ENCODE assay signal across 1 cellular context in genomic region chr15:83066761-83067637, GRCh38.
TF ChIP-seq lines count a peak whose summit lies in the region.

Gene BTBD1 (minus strand): TSS chr15:83067252. CDS start chr15:83067151, 101 bp downstream.

TF ChIP-seq in K562, 482 proteins besides CTCF, POLR2A, EP300 and RAD21 (continued from another document and continues in another):
- TF ChIP-seq ZBTB11 (CRISPR knock-in tag; IDR thresholded peaks at IDR 0.05) (peak; percentile 74 to 96 (median 82); a peak in 5 of 6 replicates), GTF2A2 (tag; IDR thresholded peaks at IDR 0.05) (peak; percentile 63; the same call in 1 of the 2 replicates), SAP30 (IDR thresholded peaks at IDR 0.05; ENCODE audit: borderline replicate concordance, insufficient read depth, low read depth, low read length, poor library complexity, severe bottlenecking) (peak; percentile 82), FOXM1 (IDR thresholded peaks at IDR 0.05; ENCODE audit: low read depth) (no peak), FOXM1 (CRISPR knock-in tag; IDR thresholded peaks at IDR 0.05; ENCODE audit: low read depth) (peak; percentile 43; the same call in 1 of the 2 replicates), ZBED1 (IDR thresholded peaks at IDR 0.05) (no peak; the same call in 1 of the 2 replicates), POU5F1 (IDR thresholded peaks at IDR 0.05; ENCODE audit: borderline replicate concordance, low read depth, low read length, partially characterized antibody) (peak; percentile 24), ZHX1 (conservative IDR thresholded peaks at IDR 0.05; ENCODE audit: low read length) (no peak), CBX2 (IDR thresholded peaks at IDR 0.05; ENCODE audit: insufficient read depth, low read length, poor library complexity, severe bottlenecking) (no peak), CBX1 (IDR thresholded peaks at IDR 0.05; ENCODE audit: low read depth) (peak; percentile 80; the same call in 1 of the 2 replicates), MTA2 (IDR thresholded peaks at IDR 0.05; ENCODE audit: low read depth) (no peak), HIVEP1 (CRISPR knock-in tag; IDR thresholded peaks at IDR 0.05) (0 out of 2 replicates have a peak, but pooled peaks have one; percentile 65), KDM2B (CRISPR knock-in tag; IDR thresholded peaks at IDR 0.05) (no peak), ZNF263 (CRISPR knock-in tag; IDR thresholded peaks at IDR 0.05; ENCODE audit: borderline replicate concordance) (no peak), ZNF507 (tag; conservative IDR thresholded peaks at IDR 0.05) (no peak), E2F6 (IDR thresholded peaks at IDR 0.05; ENCODE audit: borderline replicate concordance in 1 of 2, extremely low read depth in 1 of 2, insufficient read depth in 1 of 2, insufficient read length in 1 of 2, low read depth in 1 of 2, low read length in 1 of 2, poor library complexity in 1 of 2, severe bottlenecking in 1 of 2) (peak; percentile 36 to 61), JUN (IDR thresholded peaks at IDR 0.05; ENCODE audit: borderline replicate concordance, low read depth, low read length) (peak; percentile 5; the same call in 1 of the 2 replicates), JUN (CRISPR knock-in tag; IDR thresholded peaks at IDR 0.05; ENCODE audit: borderline replicate concordance) (no peak), STAT6 (CRISPR knock-in tag; IDR thresholded peaks at IDR 0.05) (no peak), ILF3 (IDR thresholded peaks at IDR 0.05; ENCODE audit: borderline replicate concordance) (peak; percentile 85; the same call in 1 of the 2 replicates), ARID2 (IDR thresholded peaks at IDR 0.05) (no peak), ZNF280B (CRISPR knock-in tag; IDR thresholded peaks at IDR 0.05) (no peak), SIRT6 (IDR thresholded peaks at IDR 0.05; ENCODE audit: low read depth, low read length) (no peak), CREB1 (IDR thresholded peaks at IDR 0.05) (no peak; the same call in 1 of the 2 replicates), CREB1 (CRISPR knock-in tag; IDR thresholded peaks at IDR 0.05) (no peak; the same call in 1 of the 2 replicates), ZBTB7A (IDR thresholded peaks at IDR 0.05; ENCODE audit: borderline replicate concordance, control insufficient read depth, low read depth, low read length) (peak; percentile 36; the same call in 1 of the 2 replicates), RBM14 (IDR thresholded peaks at IDR 0.05; ENCODE audit: borderline replicate concordance, insufficient read depth, low read depth, low read length) (no peak), CSDE1 (IDR thresholded peaks at IDR 0.05) (peak in 1 of 2 experiments; percentile 80; a peak in 1 of 4 replicates), GATAD2B (IDR thresholded peaks at IDR 0.05; ENCODE audit: borderline replicate concordance) (peak; percentile 77), KAT8 (IDR thresholded peaks at IDR 0.05; ENCODE audit: low read depth) (no peak), TOE1 (IDR thresholded peaks at IDR 0.05; ENCODE audit: borderline replicate concordance) (peak; percentile 67; the same call in 1 of the 2 replicates), TOE1 (CRISPR knock-in tag; IDR thresholded peaks at IDR 0.05; ENCODE audit: borderline replicate concordance, low read depth) (no peak), HINFP (tag; conservative IDR thresholded peaks at IDR 0.05; ENCODE audit: low read depth) (no peak), POLR2B (IDR thresholded peaks at IDR 0.05; ENCODE audit: low read depth, partially characterized antibody) (peak; percentile 39), TAF7 (tag; IDR thresholded peaks at IDR 0.05) (no peak), SLC30A9 (CRISPR knock-in tag; IDR thresholded peaks at IDR 0.05) (no peak), ZNF232 (CRISPR knock-in tag; IDR thresholded peaks at IDR 0.05) (no peak), FOXJ3 (CRISPR knock-in tag; IDR thresholded peaks at IDR 0.05) (no peak), PHF8 (IDR thresholded peaks at IDR 0.05; ENCODE audit: borderline replicate concordance, low read length) (peak; percentile 98), E2F8 (IDR thresholded peaks at IDR 0.05; ENCODE audit: low read depth, partially characterized antibody) (peak; percentile 53), LCOR (CRISPR knock-in tag; IDR thresholded peaks at IDR 0.05) (no peak), ZNF395 (CRISPR knock-in tag; IDR thresholded peaks at IDR 0.05) (peak; percentile 92), ZNF12 (CRISPR knock-in tag; IDR thresholded peaks at IDR 0.05) (no peak), PATZ1 (CRISPR knock-in tag; IDR thresholded peaks at IDR 0.05; ENCODE audit: borderline replicate concordance) (no peak), CBX3 (IDR thresholded peaks at IDR 0.05; ENCODE audit: borderline replicate concordance in 1 of 2, low read length in 2 of 2) (no peak)
